8 cellular contexts compared by ENCODE assay signal in the genomic region with DNA sequence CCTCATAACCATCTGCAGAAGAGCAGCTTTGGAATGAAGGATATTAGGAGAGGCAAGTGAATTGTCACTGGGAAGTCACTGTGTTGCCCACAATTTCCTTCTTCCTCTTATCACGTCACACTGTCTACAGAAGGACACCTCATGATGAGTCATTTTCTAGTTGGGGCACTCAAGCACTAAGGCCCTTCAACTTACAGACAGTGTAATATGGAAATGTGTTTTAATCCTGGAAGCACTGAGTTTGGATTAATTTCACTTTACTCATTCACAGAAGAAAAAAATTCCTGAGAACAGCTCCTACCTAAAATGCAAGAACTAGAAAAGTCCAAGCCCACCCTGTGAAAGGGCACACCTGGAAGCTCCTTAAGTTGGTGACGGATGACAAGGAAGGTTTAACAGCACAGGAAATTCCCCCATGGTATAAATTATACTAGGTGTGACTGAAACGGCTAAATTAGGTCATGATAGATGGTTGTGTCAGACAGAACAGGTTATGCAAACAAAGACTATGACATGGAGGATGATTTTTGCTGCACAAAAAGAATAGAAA.
A peak's percentile ranks its signal among the peaks of the same experiment; 100 is the strongest.
DNase-seq lines count a peak whose midpoint lies in the region; ATAC-seq and TF ChIP-seq lines count a peak whose summit lies in the region.

No MANE protein-coding gene starts in this region.

- no peak overlapping the region for H3K4me3 ChIP-seq in AG10803 (ENCODE audit: low read length)
- H3K4me3 ChIP-seq in choroid plexus epithelial cell (ENCODE audit: low read depth, low read length) = no peak overlapping the region
- H3K4me3 ChIP-seq in HAP-1 = no peak overlapping the region

- H3K36me3 Mint-ChIP-seq in stimulated activated effector memory CD8-positive, alpha-beta T cell treated with anti-CD3 and anti-CD28 coated beads, Interleukin-12 subunit alpha, Interleukin-12 subunit beta, amount 100 ng/mL, for 72 hours = no peaks in the 10 kb centered on the region

- ATAC-seq in GM21390 (IDR thresholded peaks at IDR 0.05; ENCODE audit: unreplicated experiment) = peak; percentile 56
- ATAC-seq in stimulated activated effector memory CD8-positive, alpha-beta T cell treated with anti-CD3 and anti-CD28 coated beads, Interleukin-12 subunit alpha, Interleukin-12 subunit beta, amount 100 ng/mL, for 72 hours = peak; percentile 54

- no peak overlapping the region for H3K4me3 Mint-ChIP-seq in stimulated activated effector memory CD8-positive, alpha-beta T cell treated with anti-CD3 and anti-CD28 coated beads, Interleukin-12 subunit alpha, Interleukin-12 subunit beta, amount 100 ng/mL, for 72 hours

- no peaks in the 10 kb centered on the region for H3K4me1 Mint-ChIP-seq in stimulated activated effector memory CD8-positive, alpha-beta T cell treated with anti-CD3 and anti-CD28 coated beads, Interleukin-12 subunit alpha, Interleukin-12 subunit beta, amount 100 ng/mL, for 72 hours

- H3K27ac Mint-ChIP-seq in stimulated activated effector memory CD8-positive, alpha-beta T cell treated with anti-CD3 and anti-CD28 coated beads, Interleukin-12 subunit alpha, Interleukin-12 subunit beta, amount 100 ng/mL, for 72 hours = no peak overlapping the region

- peaks cover 3% of the 10 kb centered on the region for H3K9me3 Mint-ChIP-seq in stimulated activated effector memory CD8-positive, alpha-beta T cell treated with anti-CD3 and anti-CD28 coated beads, Interleukin-12 subunit alpha, Interleukin-12 subunit beta, amount 100 ng/mL, for 72 hours

- no peaks in the 10 kb centered on the region for H3K27me3 ChIP-seq in HAP-1 (ENCODE audit: low read depth)

- peak; percentile 83 for DNase-seq in AG10803 (ENCODE audit: low read depth)
- DNase-seq in KBM-7 = peak; percentile 68
- DNase-seq in choroid plexus epithelial cell (ENCODE audit: low read depth) = peak; percentile 60
- DNase-seq in stimulated activated effector memory CD8-positive, alpha-beta T cell treated with anti-CD3 and anti-CD28 coated beads, Interleukin-12 subunit alpha, Interleukin-12 subunit beta, amount 100 ng/mL, for 72 hours (ENCODE audit: low spot score in 2 of 2) = no peak
- no peak for DNase-seq in NCI-H2171 (lab: John Stamatoyannopoulos, UW)
- DNase-seq in HAP-1 (ENCODE audit: low spot score in 2 of 2) = no peak
- DNase-seq in activated gamma-delta T cell treated with Interleukin-2 at 50 U/mL for 16 hours = no peak

- no peaks in the 10 kb centered on the region for H3K36me3 ChIP-seq in HAP-1 (replicated peaks)

- H3K4me1 ChIP-seq in HAP-1 = no peaks in the 10 kb centered on the region

- no peak for TF ChIP-seq CTCF in AG10803 (conservative IDR thresholded peaks at IDR 0.05; ENCODE audit: low read length)
- TF ChIP-seq CTCF in choroid plexus epithelial cell (conservative IDR thresholded peaks at IDR 0.05; ENCODE audit: low read depth, low read length) = no peak

- in situ Hi-C loops in KBM-7 (cut with MboI; ENCODE audit: low pct_unique_long_range_greater_than_20kb, low sequenced_read_pairs) (no loop called here), HAP-1 (cut with MboI; ENCODE audit: low sequenced_read_pairs) (no loop called here)

- H3K9me3 ChIP-seq in HAP-1 = no peaks in the 10 kb centered on the region

Comparison
In these comparisons a context has a peak if more than half of its experiments do, and no peak if none do; other contexts are left out.
1. DNase-seq: peak in AG10803 (single experiment), KBM-7 (single experiment) and choroid plexus epithelial cell (single experiment); none in stimulated activated effector memory CD8-positive, alpha-beta T cell treated with anti-CD3 and anti-CD28 coated beads, Interleukin-12 subunit alpha, Interleukin-12 subunit beta, amount 100 ng/mL, for 72 hours (0 of 2), NCI-H2171 (single experiment), HAP-1 (0 of 2) and activated gamma-delta T cell treated with Interleukin-2 at 50 U/mL for 16 hours (single experiment).